ENCODE assay signal across 9 cellular contexts in genomic region chr16:12971216-12971615, GRCh38.
A peak's percentile ranks its signal among the peaks of the same experiment; 100 is the strongest.
DNase-seq lines count a peak whose midpoint lies in the region; ATAC-seq and TF ChIP-seq lines count a peak whose summit lies in the region.
"Had no signal": no experiment of that assay in that cellular context is flagged by ENCODE, and none has a peak within 500 bp of the region (broad histone marks: within the 10 kb centered on the region; RNA-seq: fewer than 3 reads in every experiment).

No MANE protein-coding gene starts in this region.

- H3F3A ChIP-seq in SK-N-SH (replicated peaks; ENCODE audit: insufficient read depth): no peaks in the 10 kb centered on the region

- H3K36me3 Mint-ChIP-seq in chondrocyte (ENCODE audit: low read depth): no peaks in the 10 kb centered on the region
- H3K36me3 Mint-ChIP-seq: memory B cell had no signal

- H3K4me2 ChIP-seq in SK-N-SH: no peak overlapping the region

- no peak overlapping the region for H3K4me3 Mint-ChIP-seq in chondrocyte (ENCODE audit: unreplicated experiment)
- H3K4me3 Mint-ChIP-seq: memory B cell had no signal

- DNase-seq in SK-N-SH (peak; percentile 34), NCI-H748 treated with DMSO at 0.1 percent for 48 hours (lab: John Stamatoyannopoulos, UW) (peak; percentile 48), epithelial cell of esophagus (ENCODE audit: low read depth) (peak; percentile 42), superior temporal gyrus (ENCODE audit: extremely low spot score) (peak; percentile 71), chondrocyte (ENCODE audit: low spot score) (no peak), aorta (no peak), T-helper 9 cell (no peak)

- no peaks in the 10 kb centered on the region for H3K27me3 Mint-ChIP-seq in chondrocyte (ENCODE audit: low read depth)

- H3K79me2 ChIP-seq in SK-N-SH (ENCODE audit: insufficient read depth): no peaks in the 10 kb centered on the region

- no peak for TF ChIP-seq RAD21 in SK-N-SH (IDR thresholded peaks at IDR 0.05; ENCODE audit: low read length)

- POLR2A ChIA-PET in SK-N-SH (lab: Yijun Ruan, JAX): no interaction called here

- ATAC-seq in SK-N-SH treated with all-trans-retinoic acid at 6 μM for 48 hours (no peak), aorta (ENCODE audit: low FRiP score) (no peak)

- no peak overlapping the region for H3K9ac ChIP-seq in SK-N-SH

- no peak for TF ChIP-seq CTCF in SK-N-SH (IDR thresholded peaks at IDR 0.05)
- no peak for TF ChIP-seq CTCF in epithelial cell of esophagus (IDR thresholded peaks at IDR 0.05; ENCODE audit: insufficient read depth, low read depth, low read length, missing control alignments)
- TF ChIP-seq CTCF in chondrocyte (IDR thresholded peaks at IDR 0.05): no peak

- no peaks in the 10 kb centered on the region for H4K20me1 ChIP-seq in SK-N-SH (ENCODE audit: insufficient read depth)

- CTCF ChIA-PET in SK-N-SH (lab: Yijun Ruan, JAX): interaction anchor here (1.4 kb wide), 1 partner anchor 16 kb away, joined by 3 read pairs; no protein-coding TSS in a partner anchor

- H3K27ac ChIP-seq in SK-N-SH (ENCODE audit: low read depth in 2 of 2, low read length in 1 of 2) (no peak overlapping the region), aorta (ENCODE audit: low read depth in 1 of 2, low read length in 2 of 2) (no peak overlapping the region)

- H2AFZ ChIP-seq in SK-N-SH (ENCODE audit: low read depth): no peak overlapping the region

- peaks cover 0 to 6% of the 10 kb centered on the region in 2 experiments; a peak in 1 of 4 replicates for H3K4me1 ChIP-seq in SK-N-SH (ENCODE audit: control insufficient read depth in 1 of 2, insufficient read depth in 2 of 2, low read depth in 1 of 2, low read length in 1 of 2)
- no peaks in the 10 kb centered on the region for H3K4me1 ChIP-seq in aorta (ENCODE audit: control insufficient read depth in 1 of 2, insufficient read depth in 2 of 2, low read length in 2 of 2)

- no peaks in the 10 kb centered on the region for H3K27me3 ChIP-seq in SK-N-SH (ENCODE audit: insufficient read depth)
- peaks cover 0 to 1% of the 10 kb centered on the region in 2 donors for H3K27me3 ChIP-seq in aorta (ENCODE audit: control insufficient read depth in 1 of 2, insufficient read depth in 2 of 2, low read length in 1 of 2)

- no peaks in the 10 kb centered on the region for H3K9me3 Mint-ChIP-seq in chondrocyte (ENCODE audit: low read depth)
- H3K9me3 Mint-ChIP-seq: memory B cell had no signal

- no peak for TF ChIP-seq EP300 in SK-N-SH (IDR thresholded peaks at IDR 0.05; ENCODE audit: borderline replicate concordance in 1 of 2, low read depth in 1 of 2, low read length in 1 of 2)

- WGBS in SK-N-SH (ENCODE audit: low lambda C conversion rate): 0% methylated on average over 2 of the region's 2 CpGs
- WGBS in aorta, 2 donors: 13 to 24% methylated on average over 2 of the region's 2 CpGs

- peaks cover 8% of the 10 kb centered on the region for H3K4me1 Mint-ChIP-seq in chondrocyte (ENCODE audit: low read depth)
- H3K4me1 Mint-ChIP-seq: memory B cell had no signal

- intact Hi-C loops in aorta (cut with DNase I): no loop called here

- H3K36me3 ChIP-seq in SK-N-SH (replicated peaks in 1 of 2; ENCODE audit: control insufficient read depth in 1 of 2, insufficient read depth in 2 of 2, low read length in 1 of 2) (no peaks in the 10 kb centered on the region), aorta (ENCODE audit: control insufficient read depth in 1 of 2, insufficient read depth in 2 of 2, low read length in 1 of 2) (no peaks in the 10 kb centered on the region)

- H3K27ac Mint-ChIP-seq in chondrocyte (ENCODE audit: unreplicated experiment): no peak overlapping the region
- H3K27ac Mint-ChIP-seq: memory B cell had no signal

- H3K9me3 ChIP-seq in SK-N-SH (no peaks in the 10 kb centered on the region), aorta (ENCODE audit: control insufficient read depth, low read length) (no peaks in the 10 kb centered on the region)

- H3K4me3 ChIP-seq in SK-N-SH (ENCODE audit: low read depth in 2 of 2, low read length in 1 of 2): no peak overlapping the region
- H3K4me3 ChIP-seq in epithelial cell of esophagus (ENCODE audit: low read length): no peak overlapping the region
- H3K4me3 ChIP-seq in aorta (ENCODE audit: low read length in 2 of 2): no peak overlapping the region

- no peaks in the 10 kb centered on the region for H3K9me2 ChIP-seq in SK-N-SH

TF ChIP-seq in SK-N-SH, 30 proteins besides CTCF, POLR2A, EP300 and RAD21:
- no peak for TF ChIP-seq USF1 (IDR thresholded peaks at IDR 0.05; ENCODE audit: borderline replicate concordance, low read depth)
- no peak for TF ChIP-seq IRF3 (IDR thresholded peaks at IDR 0.05; ENCODE audit: low read depth, low read length)
- no peak for TF ChIP-seq GABPA (IDR thresholded peaks at IDR 0.05; ENCODE audit: low read depth)
- no peak for TF ChIP-seq FOXJ3 (CRISPR knock-in tag; IDR thresholded peaks at IDR 0.05)
- TF ChIP-seq TEAD4 (IDR thresholded peaks at IDR 0.05; ENCODE audit: borderline replicate concordance, insufficient read depth): no peak
- no peak for TF ChIP-seq JUND (IDR thresholded peaks at IDR 0.05)
- TF ChIP-seq POLR2AphosphoS5 (IDR thresholded peaks at IDR 0.05; ENCODE audit: low read depth, low read length): no peak
- TF ChIP-seq YY1 (IDR thresholded peaks at IDR 0.05; ENCODE audit: low read depth): no peak
- no peak for TF ChIP-seq ELF1 (IDR thresholded peaks at IDR 0.05)
- no peak for TF ChIP-seq EZH2phosphoT487 (IDR thresholded peaks at IDR 0.05; ENCODE audit: borderline replicate concordance, low read depth)
- TF ChIP-seq GATA2 (CRISPR knock-in tag; IDR thresholded peaks at IDR 0.05): no peak
TF ChIP-seq in SK-N-SH: peak in this region for 0.

TF ChIP-seq in SK-N-SH treated with all-trans-retinoic acid at 6 μM for 48 hours, 23 proteins besides CTCF, POLR2A, EP300 and RAD21 (continues in another document):
- TF ChIP-seq ZNF8 (CRISPR knock-in tag; IDR thresholded peaks at IDR 0.05) (no peak), ESRRG (CRISPR knock-in tag; IDR thresholded peaks at IDR 0.05) (no peak), ZC3H10 (CRISPR knock-in tag; IDR thresholded peaks at IDR 0.05) (no peak), ARNTL (CRISPR knock-in tag; IDR thresholded peaks at IDR 0.05; ENCODE audit: borderline replicate concordance, low read depth) (no peak), PPARA (CRISPR knock-in tag; IDR thresholded peaks at IDR 0.05; ENCODE audit: borderline replicate concordance) (no peak), ZNF70 (CRISPR knock-in tag; IDR thresholded peaks at IDR 0.05) (no peak), CREB5 (CRISPR knock-in tag; IDR thresholded peaks at IDR 0.05; ENCODE audit: low read depth) (no peak), ZFP3 (CRISPR knock-in tag; IDR thresholded peaks at IDR 0.05) (no peak), RARB (CRISPR knock-in tag; IDR thresholded peaks at IDR 0.05) (no peak), POU6F1 (CRISPR knock-in tag; IDR thresholded peaks at IDR 0.05; ENCODE audit: borderline replicate concordance, low read depth) (no peak), BACH2 (CRISPR knock-in tag; IDR thresholded peaks at IDR 0.05; ENCODE audit: borderline replicate concordance) (no peak), TOX (CRISPR knock-in tag; IDR thresholded peaks at IDR 0.05; ENCODE audit: borderline replicate concordance) (no peak), TCF4 (CRISPR knock-in tag; IDR thresholded peaks at IDR 0.05; ENCODE audit: borderline replicate concordance) (no peak), ZNF565 (CRISPR knock-in tag; conservative IDR thresholded peaks at IDR 0.05; ENCODE audit: low read depth) (no peak), ZFP30 (CRISPR knock-in tag; IDR thresholded peaks at IDR 0.05) (no peak), PATZ1 (CRISPR knock-in tag; IDR thresholded peaks at IDR 0.05; ENCODE audit: borderline replicate concordance) (no peak), GLIS3 (CRISPR knock-in tag; IDR thresholded peaks at IDR 0.05) (no peak), ISL1 (CRISPR knock-in tag; IDR thresholded peaks at IDR 0.05) (no peak)

Comparison
In these comparisons a context has a peak if more than half of its experiments do, and no peak if none do; other contexts are left out.
1. DNase-seq: peak in SK-N-SH (single experiment), NCI-H748 treated with DMSO at 0.1 percent for 48 hours (single experiment), epithelial cell of esophagus (single experiment) and superior temporal gyrus (single experiment); none in chondrocyte (single experiment), aorta (0 of 2) and T-helper 9 cell (single experiment).